13 cellular contexts compared by ENCODE assay signal in genomic region chr21:37145635-37146111, GRCh38.
DNase-seq lines count a peak whose midpoint lies in the region; ATAC-seq and TF ChIP-seq lines count a peak whose summit lies in the region.
"Had no signal": no experiment of that assay in that cellular context is flagged by ENCODE, and none has a peak within 500 bp of the region (broad histone marks: within the 10 kb centered on the region; RNA-seq: fewer than 3 reads in every experiment).

No MANE protein-coding gene starts in this region.

- TF ChIP-seq CTCF in left ventricle myocardium inferior (IDR thresholded peaks at IDR 0.05; ENCODE audit: borderline replicate concordance), result no peak
- TF ChIP-seq CTCF in type B pancreatic cell (conservative IDR thresholded peaks at IDR 0.05), result no peak

- ATAC-seq in esophagus mucosa (peak; percentile 54), HG03280 (IDR thresholded peaks at IDR 0.05; ENCODE audit: unreplicated experiment) (no peak)

- no peak for DNase-seq in left ventricle myocardium inferior
- DNase-seq in cardiac septum (ENCODE audit: low spot score), result no peak
- DNase-seq in OCI-M1 (lab: John Stamatoyannopoulos, UW), result peak; percentile 29
- no peak for DNase-seq in type B pancreatic cell (ENCODE audit: extremely low spot score, unreplicated experiment)
- no peak for DNase-seq in Karpas-422
- DNase-seq in stimulated activated CD4-positive, alpha-beta T cell treated with anti-CD3 and anti-CD28 coated beads, Interleukin-4, amount 100 ng/mL, for 4 hours, result no peak
- DNase-seq: activated T-cell treated with anti-CD3 and anti-CD28 coated beads for 4 hours; central memory CD4-positive, alpha-beta T cell; NCI-H2081 treated with DMSO at 0.1 percent for 48 hours; small intestine had no signal

- H3K36me3 Mint-ChIP-seq in type B pancreatic cell, result peaks cover 58% of the 10 kb centered on the region

- H3K4me1 ChIP-seq in left ventricle myocardium inferior (peaks cover 12% of the 10 kb centered on the region), Karpas-422 (ENCODE audit: low read length) (no peaks in the 10 kb centered on the region)
- H3K4me1 ChIP-seq: esophagus muscularis mucosa had no signal

- peak overlapping the region; percentile 40 for H3K27ac Mint-ChIP-seq in type B pancreatic cell

- H3K9me3 Mint-ChIP-seq in type B pancreatic cell, result no peaks in the 10 kb centered on the region

- no peaks in the 10 kb centered on the region for H3K79me2 ChIP-seq in Karpas-422 (ENCODE audit: low read length)

- no peak overlapping the region for H3K4me3 Mint-ChIP-seq in type B pancreatic cell

- H3K27me3 Mint-ChIP-seq in type B pancreatic cell, result no peaks in the 10 kb centered on the region

- peaks cover 68% of the 10 kb centered on the region for H3K36me3 ChIP-seq in left ventricle myocardium inferior
- H3K36me3 ChIP-seq in Karpas-422 (ENCODE audit: insufficient read depth, low read length), result peaks cover 44% of the 10 kb centered on the region; the same call in 1 of the 2 replicates

- H3K4me3 ChIP-seq in left ventricle myocardium inferior, result no peak overlapping the region
- H3K4me3 ChIP-seq in Karpas-422 (ENCODE audit: low read length), result no peak overlapping the region
- H3K4me3 ChIP-seq: esophagus muscularis mucosa had no signal

- intact Hi-C loops in left ventricle myocardium inferior (cut with micrococcal nuclease), result no loop called here
- intact Hi-C loops in cardiac septum (cut with DNase I), result no loop called here

- H4K20me1 ChIP-seq in Karpas-422 (ENCODE audit: insufficient read depth, low read depth, low read length), result no peaks in the 10 kb centered on the region

- H3K27ac ChIP-seq in left ventricle myocardium inferior (replicated peaks) (peak overlapping the region; percentile 58), Karpas-422 (ENCODE audit: low read length) (no peak overlapping the region)
- H3K27ac ChIP-seq: esophagus muscularis mucosa had no signal

- no peak overlapping the region for H3K4me2 ChIP-seq in Karpas-422 (ENCODE audit: low read depth, low read length, poor library complexity, severe bottlenecking)

- peaks cover 14% of the 10 kb centered on the region for H3K4me1 Mint-ChIP-seq in type B pancreatic cell (ENCODE audit: unreplicated experiment)

- no peak overlapping the region for H2AFZ ChIP-seq in Karpas-422 (ENCODE audit: low read length)

- H3K27me3 ChIP-seq in left ventricle myocardium inferior (ENCODE audit: low read depth) (no peaks in the 10 kb centered on the region), Karpas-422 (ENCODE audit: low read length) (no peaks in the 10 kb centered on the region)
- H3K27me3 ChIP-seq: esophagus muscularis mucosa had no signal

- no peaks in the 10 kb centered on the region for H3K9me3 ChIP-seq in left ventricle myocardium inferior (replicated peaks)
- no peaks in the 10 kb centered on the region for H3K9me3 ChIP-seq in Karpas-422 (ENCODE audit: low read length)
- H3K9me3 ChIP-seq: esophagus muscularis mucosa had no signal

- no peak overlapping the region for H3K9ac ChIP-seq in Karpas-422 (ENCODE audit: low read length)

- H3K9me2 ChIP-seq in Karpas-422 (replicated peaks; ENCODE audit: insufficient read depth, low read length), result no peaks in the 10 kb centered on the region
